ENCODE assay signal across 23 cellular contexts in the genomic region with DNA sequence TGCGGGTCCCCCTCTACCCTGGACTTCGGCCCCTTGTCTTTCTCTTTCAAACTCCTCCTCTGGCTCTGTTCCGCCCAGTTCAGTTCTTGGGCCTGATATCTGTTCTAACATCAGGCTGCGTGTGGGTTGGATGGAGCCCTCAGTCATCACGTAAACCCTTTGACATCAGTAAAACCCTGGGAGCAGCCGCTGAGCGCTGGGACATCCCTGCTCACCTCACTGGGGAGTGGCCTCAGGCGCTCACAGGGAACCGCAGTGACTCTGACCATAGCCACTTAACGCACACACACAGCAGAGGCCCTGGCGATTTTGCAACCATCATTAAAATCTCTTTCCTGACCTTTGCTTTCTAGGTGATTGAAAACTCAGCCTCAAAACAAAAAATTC. TPM values are rescaled to one million over a fixed set of nuclear protein-coding genes. Genes with fewer than 3 reads are reported as not detected.
DNase-seq lines count a peak whose midpoint lies in the region; ATAC-seq and TF ChIP-seq lines count a peak whose summit lies in the region.
"Had no signal": no experiment of that assay in that cellular context is flagged by ENCODE, and none has a peak within 500 bp of the region (broad histone marks: within the 10 kb centered on the region; RNA-seq: fewer than 3 reads in every experiment).

No MANE protein-coding gene starts in this region.

- H3K36me3 Mint-ChIP-seq in WTC11, result peaks cover 42% of the 10 kb centered on the region

- H3K4me3 Mint-ChIP-seq in WTC11, result no peak overlapping the region
- H3K4me3 Mint-ChIP-seq: activated naive CD4-positive, alpha-beta T cell treated with anti-CD3 and anti-CD28 coated beads, Interleukin-2, amount 50 U/mL, for 24 hours; CD8-positive, alpha-beta memory T cell; dendritic cell treated with granulocyte-macrophage colony-stimulating factor and Interleukin-4, amounts not matched to agents 40 ng/mL and 50 ng/mL, for 4 days; stimulated activated memory B cell treated with anti-CD40 and anti-IgM and Interleukin-4, amounts not matched to agents 10 μg/mL and 1 μg/mL and 100 μg/mL, for 72 hours; T-helper 1 cell treated with Interleukin-12 subunit alpha and Interleukin-12 subunit beta and Interleukin-4 antibody, amounts not matched to agents 30 μg/mL and 1 μg/mL, for 36 hours had no signal

- no peaks in the 10 kb centered on the region for H3K79me1 ChIP-seq in trophoblast cell (ENCODE audit: low read length)

- peaks cover 8% of the 10 kb centered on the region; the same call in 1 of the 2 replicates for H3K4me1 Mint-ChIP-seq in WTC11
- H3K4me1 Mint-ChIP-seq: stimulated activated memory B cell treated with anti-CD40 and anti-IgM and Interleukin-4, amounts not matched to agents 10 μg/mL and 1 μg/mL and 100 μg/mL, for 72 hours had no signal

- no peaks in the 10 kb centered on the region for H3K79me2 ChIP-seq in fibroblast of lung (ENCODE audit: control insufficient read depth, insufficient read depth, low read length)
- no peaks in the 10 kb centered on the region for H3K79me2 ChIP-seq in trophoblast cell (ENCODE audit: control insufficient read depth, insufficient read depth, low read length, poor library complexity)

- H2BK120ac ChIP-seq in trophoblast cell (ENCODE audit: insufficient read depth, low read length, poor library complexity), result no peak overlapping the region

- no peak overlapping the region for H3K14ac ChIP-seq in trophoblast cell (ENCODE audit: low read length)

- peaks cover 16% of the 10 kb centered on the region for H3K4me1 ChIP-seq in fibroblast of lung (ENCODE audit: control insufficient read depth, extremely low read depth, insufficient read depth, low read length)
- no peaks in the 10 kb centered on the region for H3K4me1 ChIP-seq in trophoblast cell (ENCODE audit: control insufficient read depth in 1 of 2, insufficient read depth in 2 of 2, low read length in 2 of 2)

- H2AK5ac ChIP-seq in trophoblast cell (ENCODE audit: low read length), result no peak overlapping the region

- H3K9me3 ChIP-seq in fibroblast of lung (ENCODE audit: control insufficient read depth, insufficient read depth, low read depth, low read length), result no peaks in the 10 kb centered on the region
- H3K9me3 ChIP-seq in trophoblast cell (ENCODE audit: insufficient read depth, low read depth, low read length), result no peaks in the 10 kb centered on the region
- H3K9me3 ChIP-seq: neutrophil, right atrium auricular region, tibial nerve had no signal

- H3K27ac ChIP-seq in fibroblast of lung (ENCODE audit: insufficient read depth, low read length) (peak overlapping the region; percentile 40), trophoblast cell (ENCODE audit: low read depth, low read length) (no peak overlapping the region)
- H3K27ac ChIP-seq: neutrophil had no signal

- H3K18ac ChIP-seq in trophoblast cell (ENCODE audit: low read length), result no peak overlapping the region

- ATAC-seq in WTC11 (no peak), HG03354 (IDR thresholded peaks at IDR 0.05; ENCODE audit: poor library complexity, severe bottlenecking, unreplicated experiment) (no peak), HG02981 (IDR thresholded peaks at IDR 0.05; ENCODE audit: unreplicated experiment) (no peak), HG03520 (IDR thresholded peaks at IDR 0.05; ENCODE audit: unreplicated experiment) (no peak)
- ATAC-seq: stimulated activated memory B cell treated with anti-CD40 and anti-IgM and Interleukin-4, amounts not matched to agents 10 μg/mL and 1 μg/mL and 100 μg/mL, for 72 hours had no signal

- H3K36me3 ChIP-seq in fibroblast of lung (ENCODE audit: control insufficient read depth, insufficient read depth, low read length), result peaks cover 18% of the 10 kb centered on the region
- H3K36me3 ChIP-seq in trophoblast cell (ENCODE audit: control insufficient read depth in 1 of 2, insufficient read depth in 2 of 2, low read length in 2 of 2), result peaks cover 61 to 74% of the 10 kb centered on the region in 2 experiments

- H3K27me3 Mint-ChIP-seq in WTC11 (ENCODE audit: low read depth), result no peaks in the 10 kb centered on the region
- H3K27me3 Mint-ChIP-seq: activated naive CD4-positive, alpha-beta T cell treated with anti-CD3 and anti-CD28 coated beads, Interleukin-2, amount 50 U/mL, for 24 hours; CD8-positive, alpha-beta memory T cell; dendritic cell treated with granulocyte-macrophage colony-stimulating factor and Interleukin-4, amounts not matched to agents 40 ng/mL and 50 ng/mL, for 4 days; stimulated activated memory B cell treated with anti-CD40 and anti-IgM and Interleukin-4, amounts not matched to agents 10 μg/mL and 1 μg/mL and 100 μg/mL, for 72 hours had no signal

- no peak overlapping the region for H3K9ac ChIP-seq in fibroblast of lung (ENCODE audit: insufficient read depth, low read length)
- no peak overlapping the region for H3K9ac ChIP-seq in trophoblast cell (ENCODE audit: low read length)

- peak; percentile 27 for DNase-seq in ELF-1 (ENCODE audit: low read depth, low spot score)
- DNase-seq in WTC11 (ENCODE audit: low spot score), result no peak
- DNase-seq in fibroblast of lung (ENCODE audit: low read depth in 2 of 2), result peak in 1 of 2 donors; percentile 12
- peak; percentile 47 to 56 for DNase-seq in trophoblast cell
- no peak for DNase-seq in NCI-H1105 treated with DMSO at 0.1 percent for 48 hours (lab: John Stamatoyannopoulos, UW)
- DNase-seq: activated CD4-positive, alpha-beta T cell treated with anti-CD3 and anti-CD28 coated beads, Interleukin-2, amount 50 U/mL, for 48 hours; activated T-cell treated with anti-CD3 and anti-CD28 coated beads, Interleukin-2, amount 50 U/mL, for 1 hour; CD8-positive, alpha-beta memory T cell; NCI-H1105; NCI-H2107; NCI-H524 treated with DMSO at 0.1 percent for 48 hours; SHP77 treated with DMSO at 0.1 percent for 48 hours; stimulated activated CD4-positive, alpha-beta T cell treated with anti-CD3 and anti-CD28 coated beads, Interleukin-15, amount 100 ng/mL, for 24 hours had no signal

- POLR2A ChIA-PET in WTC11 (lab: Charles Lee), result no interaction called here

- no peak overlapping the region for H3K4me3 ChIP-seq in fibroblast of lung (replicated peaks in 1 of 4; ENCODE audit: control extremely low read depth in 1 of 4, insufficient read depth in 1 of 4, low read depth in 3 of 4, low read length in 4 of 4)
- no peak overlapping the region for H3K4me3 ChIP-seq in trophoblast cell (ENCODE audit: low read depth, low read length)
- H3K4me3 ChIP-seq: right atrium auricular region, tibial nerve had no signal

- H3K4me2 ChIP-seq in fibroblast of lung (ENCODE audit: extremely low read depth, insufficient read depth, low read length) (no peak overlapping the region), trophoblast cell (ENCODE audit: low read length) (no peak overlapping the region)

- H2AFZ ChIP-seq in fibroblast of lung (ENCODE audit: low read length), result no peak overlapping the region
- no peak overlapping the region for H2AFZ ChIP-seq in trophoblast cell (ENCODE audit: insufficient read depth, low read length, poor library complexity)

- no peak overlapping the region for H3K4ac ChIP-seq in trophoblast cell (ENCODE audit: low read depth, low read length)

- no peaks in the 10 kb centered on the region for H4K20me1 ChIP-seq in fibroblast of lung (ENCODE audit: control insufficient read depth, extremely low read depth, insufficient read depth, low read length)

- peak overlapping the region; percentile 86; the same call in 1 of the 2 replicates for H3K27ac Mint-ChIP-seq in WTC11
- H3K27ac Mint-ChIP-seq: activated naive CD4-positive, alpha-beta T cell treated with anti-CD3 and anti-CD28 coated beads, Interleukin-2, amount 50 U/mL, for 24 hours; dendritic cell treated with granulocyte-macrophage colony-stimulating factor and Interleukin-4, amounts not matched to agents 40 ng/mL and 50 ng/mL, for 4 days; stimulated activated memory B cell treated with anti-CD40 and anti-IgM and Interleukin-4, amounts not matched to agents 10 μg/mL and 1 μg/mL and 100 μg/mL, for 72 hours; T-helper 1 cell treated with Interleukin-12 subunit alpha and Interleukin-12 subunit beta and Interleukin-4 antibody, amounts not matched to agents 30 μg/mL and 1 μg/mL, for 36 hours had no signal

- no peak overlapping the region for H4K91ac ChIP-seq in trophoblast cell (ENCODE audit: low read depth, low read length)

- no peak overlapping the region for H2BK5ac ChIP-seq in trophoblast cell (ENCODE audit: low read depth, low read length, poor library complexity)

- no peak for TF ChIP-seq CTCF in WTC11 (IDR thresholded peaks at IDR 0.05)
- no peak for TF ChIP-seq CTCF in fibroblast of lung (conservative IDR thresholded peaks at IDR 0.05 in 1 of 2, IDR thresholded peaks at IDR 0.05 in 1 of 2; ENCODE audit: low read depth in 1 of 2, low read length in 2 of 2)

- CTCF ChIA-PET in WTC11 (lab: Charles Lee), result interaction anchor here (0.5 to 2.0 kb wide), 4 partner anchors 22 to 164 kb away, joined by 3 to 53 read pairs (median 8); no protein-coding TSS in a partner anchor

- H3K23ac ChIP-seq in trophoblast cell (ENCODE audit: low read length), result no peak overlapping the region

- no peak overlapping the region for H4K8ac ChIP-seq in trophoblast cell (ENCODE audit: low read depth, low read length)

- H3K27me3 ChIP-seq in fibroblast of lung (ENCODE audit: control insufficient read depth, insufficient read depth, low read length), result no peaks in the 10 kb centered on the region
- H3K27me3 ChIP-seq in trophoblast cell (ENCODE audit: insufficient read depth, low read length), result no peaks in the 10 kb centered on the region
- H3K27me3 ChIP-seq: neutrophil, right atrium auricular region, tibial nerve had no signal

- H2BK12ac ChIP-seq in trophoblast cell (ENCODE audit: low read length), result no peak overlapping the region

- no CpG with 5 or more reads among the region's 11 CpGs for WGBS in trophoblast cell (ENCODE audit: extremely low coverage, insufficient coverage, insufficient read length)

- no peaks in the 10 kb centered on the region for H3K9me3 Mint-ChIP-seq in WTC11
- H3K9me3 Mint-ChIP-seq: activated naive CD4-positive, alpha-beta T cell treated with anti-CD3 and anti-CD28 coated beads, Interleukin-2, amount 50 U/mL, for 24 hours; CD8-positive, alpha-beta memory T cell; dendritic cell treated with granulocyte-macrophage colony-stimulating factor and Interleukin-4, amounts not matched to agents 40 ng/mL and 50 ng/mL, for 4 days; stimulated activated memory B cell treated with anti-CD40 and anti-IgM and Interleukin-4, amounts not matched to agents 10 μg/mL and 1 μg/mL and 100 μg/mL, for 72 hours; T-helper 1 cell treated with Interleukin-12 subunit alpha and Interleukin-12 subunit beta and Interleukin-4 antibody, amounts not matched to agents 30 μg/mL and 1 μg/mL, for 36 hours had no signal

- H4K12ac ChIP-seq in trophoblast cell (ENCODE audit: low read depth, low read length), result no peak overlapping the region

TF ChIP-seq in WTC11, 78 proteins besides CTCF, POLR2A, EP300 and RAD21 (continues in another document):
- TF ChIP-seq SMAD3 (CRISPR knock-in tag; IDR thresholded peaks at IDR 0.05; ENCODE audit: borderline replicate concordance), result no peak

RNA-seq across cellular contexts. Expression of gene USP42, which starts 54.3 kb away (rescaled TPM):
- total RNA-seq in WTC11 (2021) (15.9 to 17.1 TPM (median 16.4 TPM) in 3 replicates), fibroblast of lung (2.6 and 4.0 TPM in 2 replicates)
- 3.4 and 3.5 TPM in 2 replicates for polyA plus RNA-seq in fibroblast of lung
- 3.5 and 4.4 TPM in 2 replicates for polyA plus RNA-seq in fibroblast of lung (2012)
- 8.2 and 9.5 TPM in 2 replicates for polyA minus RNA-seq in fibroblast of lung (ENCODE audit: low replicate concordance)
- polyA plus RNA-seq in trophoblast cell (2013), result 24.8 and 25.8 TPM in 2 replicates

Comparison
In these comparisons a context has a peak if more than half of its experiments do, and no peak if none do; other contexts are left out.
1. DNase-seq: peak in ELF-1 (single experiment) and trophoblast cell (2 of 2); none in WTC11 (single experiment) and NCI-H1105 treated with DMSO at 0.1 percent for 48 hours (single experiment).